Comparison of ENCODE assay signal across 23 cellular contexts in the genomic region with DNA sequence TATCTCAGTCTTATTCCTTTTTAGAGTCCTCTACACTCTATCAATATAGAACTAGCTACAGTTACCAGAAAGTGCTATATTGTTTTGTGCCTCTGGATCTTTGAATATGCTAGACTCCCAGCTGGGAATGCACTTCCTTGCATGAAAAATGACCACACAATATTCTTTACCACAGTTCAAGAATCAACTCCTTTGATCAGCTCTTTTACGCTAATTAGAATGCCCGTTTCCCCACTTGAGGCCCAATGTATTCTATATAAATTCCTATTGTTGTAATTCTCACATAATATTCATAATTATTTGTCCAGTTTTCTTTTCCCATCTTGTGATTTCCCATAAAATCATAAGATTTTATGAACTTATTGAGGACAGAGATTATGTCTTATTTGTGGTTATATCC.
DNase-seq lines count a peak whose midpoint lies in the region; ATAC-seq, FAIRE-seq and TF ChIP-seq lines count a peak whose summit lies in the region.
"Had no signal": no experiment of that assay in that cellular context is flagged by ENCODE, and none has a peak within 500 bp of the region (broad histone marks: within the 10 kb centered on the region; RNA-seq: fewer than 3 reads in every experiment).

No MANE protein-coding gene starts in this region.

- no peak for TF ChIP-seq CTCF in right lobe of liver (IDR thresholded peaks at IDR 0.05)

- CTCF ChIA-PET in CD4-positive, alpha-beta memory T cell (lab: Charles Lee; ENCODE audit: partially characterized antibody): interaction anchor here (0.8 to 2.7 kb wide), 4 partner anchors 10 to 334 kb away, joined by 3 to 17 read pairs (median 4); a partner anchor contains a TSS
- CTCF ChIA-PET in naive thymus-derived CD4-positive, alpha-beta T cell (lab: Charles Lee): interaction anchor here (0.8 to 4.1 kb wide), 3 partner anchors 18 to 183 kb away, joined by 3 to 25 read pairs (median 3); no protein-coding TSS in a partner anchor

- peak overlapping the region in 5 of 8 donors; percentile 8 to 52 (median 17) for H3K4me3 Mint-ChIP-seq in CD4-positive, alpha-beta memory T cell
- H3K4me3 Mint-ChIP-seq in naive thymus-derived CD4-positive, alpha-beta T cell: peak overlapping the region in 3 of 10 donors; percentile 5 to 24 (median 22)
- H3K4me3 Mint-ChIP-seq: B cell, H9 had no signal

- no peak overlapping the region for H3K4me3 ChIP-seq in CD4-positive, alpha-beta memory T cell (ENCODE audit: low read length in 2 of 2)
- H3K4me3 ChIP-seq in naive thymus-derived CD4-positive, alpha-beta T cell (ENCODE audit: low read length): no peak overlapping the region
- no peak overlapping the region for H3K4me3 ChIP-seq in right lobe of liver
- H3K4me3 ChIP-seq: GM23248, K562, MG63, PC-9, SJSA1 had no signal

- peaks cover 15% of the 10 kb centered on the region in 2 donors for H3K36me3 Mint-ChIP-seq in CD4-positive, alpha-beta memory T cell
- peaks cover 8 to 48% (median 14%) of the 10 kb centered on the region in 5 donors for H3K36me3 Mint-ChIP-seq in naive thymus-derived CD4-positive, alpha-beta T cell

- ATAC-seq in naive thymus-derived CD4-positive, alpha-beta T cell: no peak
- no peak for ATAC-seq in right lobe of liver
- ATAC-seq: K562, Right ventricle myocardium inferior had no signal

- POLR2A ChIA-PET in CD4-positive, alpha-beta memory T cell (lab: Charles Lee; ENCODE audit: partially characterized antibody): interaction anchor here (0.9 to 3.2 kb wide), 10 partner anchors 9 to 338 kb away, joined by 3 to 18 read pairs (median 4); a partner anchor contains a TSS
- POLR2A ChIA-PET in naive thymus-derived CD4-positive, alpha-beta T cell (lab: Charles Lee): interaction anchor here (0.6 to 2.1 kb wide), 8 partner anchors 8 to 362 kb away, joined by 3 to 10 read pairs (median 6); a partner anchor contains a TSS

- WGBS in right lobe of liver (ENCODE audit: insufficient coverage, low coverage, low lambda C conversion rate, missing lambda C conversion rate): 92% methylated on average over 2 of the region's 2 CpGs

- H3K9me3 ChIP-seq in CD4-positive, alpha-beta memory T cell (ENCODE audit: control insufficient read depth in 1 of 2, low read length in 2 of 2): no peaks in the 10 kb centered on the region
- no peaks in the 10 kb centered on the region for H3K9me3 ChIP-seq in naive thymus-derived CD4-positive, alpha-beta T cell (ENCODE audit: control insufficient read depth in 2 of 3, low read length in 3 of 3)
- no peaks in the 10 kb centered on the region for H3K9me3 ChIP-seq in right lobe of liver
- H3K9me3 ChIP-seq: SJSA1 had no signal

- peaks cover 0 to 20% (median 2%) of the 10 kb centered on the region in 8 donors for H3K9me3 Mint-ChIP-seq in CD4-positive, alpha-beta memory T cell
- H3K9me3 Mint-ChIP-seq in naive thymus-derived CD4-positive, alpha-beta T cell: peaks cover 0 to 16% (median 4%) of the 10 kb centered on the region in 11 donors
- H3K9me3 Mint-ChIP-seq: H9 had no signal

- peaks cover 43 to 77% (median 55%) of the 10 kb centered on the region in 4 donors for H3K4me1 Mint-ChIP-seq in CD4-positive, alpha-beta memory T cell
- H3K4me1 Mint-ChIP-seq in naive thymus-derived CD4-positive, alpha-beta T cell: peaks cover 29 to 83% (median 73%) of the 10 kb centered on the region in 7 donors

- peaks cover 74% of the 10 kb centered on the region for H3K4me1 ChIP-seq in CD4-positive, alpha-beta memory T cell (ENCODE audit: insufficient read depth, low read length)
- peaks cover 32 to 36% of the 10 kb centered on the region in 2 donors for H3K4me1 ChIP-seq in naive thymus-derived CD4-positive, alpha-beta T cell (ENCODE audit: control insufficient read depth in 2 of 2, insufficient read depth in 2 of 2, low read length in 2 of 2)
- H3K4me1 ChIP-seq in right lobe of liver: no peaks in the 10 kb centered on the region

- no peaks in the 10 kb centered on the region for H3K27me3 ChIP-seq in CD4-positive, alpha-beta memory T cell (ENCODE audit: insufficient read depth, low read length)
- H3K27me3 ChIP-seq in naive thymus-derived CD4-positive, alpha-beta T cell (ENCODE audit: control insufficient read depth in 2 of 2, insufficient read depth in 2 of 2, low read length in 2 of 2): no peaks in the 10 kb centered on the region
- no peaks in the 10 kb centered on the region for H3K27me3 ChIP-seq in right lobe of liver
- H3K27me3 ChIP-seq: MG63, SJSA1 had no signal

- no peak for TF ChIP-seq POLR2A in right lobe of liver (IDR thresholded peaks at IDR 0.05)

- intact Hi-C loops in CD4-positive, alpha-beta memory T cell (cut with micrococcal nuclease): loop anchor here (2.0 to 5.0 kb wide), 4 partner anchors 16 to 1115 kb away; a partner anchor contains a TSS
- intact Hi-C loops in naive thymus-derived CD4-positive, alpha-beta T cell (cut with micrococcal nuclease): loop anchor here in 1 of 2 donors (5.0 kb wide), 3 partner anchors 55 to 140 kb away; a partner anchor contains a TSS
- intact Hi-C loops in right lobe of liver (cut with DNase I): no loop called here

- peak overlapping the region in 4 of 7 donors; percentile 62 to 88 (median 68) for H3K27ac Mint-ChIP-seq in CD4-positive, alpha-beta memory T cell
- H3K27ac Mint-ChIP-seq in naive thymus-derived CD4-positive, alpha-beta T cell: peak overlapping the region in 6 of 9 donors; percentile 13 to 89 (median 60)
- H3K27ac Mint-ChIP-seq: B cell, H9 had no signal

- H3K27me3 Mint-ChIP-seq in CD4-positive, alpha-beta memory T cell: no peaks in the 10 kb centered on the region
- H3K27me3 Mint-ChIP-seq in naive thymus-derived CD4-positive, alpha-beta T cell: no peaks in the 10 kb centered on the region
- H3K27me3 Mint-ChIP-seq: B cell had no signal

- FAIRE-seq in GM19239 (lab: Jason Lieb, UNC): peak; percentile 53
- FAIRE-seq: HTR-8/SVneo, K562 had no signal

- no peaks in the 10 kb centered on the region for H3K36me3 ChIP-seq in CD4-positive, alpha-beta memory T cell (ENCODE audit: insufficient read depth, low read length)
- no peaks in the 10 kb centered on the region for H3K36me3 ChIP-seq in naive thymus-derived CD4-positive, alpha-beta T cell (ENCODE audit: control insufficient read depth in 2 of 3, insufficient read depth in 3 of 3, low read length in 3 of 3)
- no peaks in the 10 kb centered on the region for H3K36me3 ChIP-seq in right lobe of liver
- H3K36me3 ChIP-seq: MG63, SJSA1 had no signal

- DNase-seq in CD4-positive, alpha-beta memory T cell: no peak
- DNase-seq in GM19239 (ENCODE audit: insufficient read length, low spot score) (no peak), NCI-H69 (lab: John Stamatoyannopoulos, UW) (peak; percentile 4), SIG-M5 (lab: John Stamatoyannopoulos, UW) (no peak), DMS114 treated with DMSO at 0.1 percent for 48 hours (lab: John Stamatoyannopoulos, UW; ENCODE audit: unreplicated experiment) (no peak), right lobe of liver (no peak)
- no peak for DNase-seq in naive thymus-derived CD4-positive, alpha-beta T cell
- DNase-seq: GM23248; H9; MG63; NCI-H1092; NCI-H1417 treated with DMSO at 0.1 percent for 48 hours; NCI-H187; NCI-H524 treated with DMSO at 0.1 percent for 48 hours; NCI-H82; NK-92 treated with Interleukin-12 subunit alpha and Interleukin-12 subunit beta, amount 100 ng/mL, for 24 hours; PC-9 had no signal

- H3K27ac ChIP-seq in CD4-positive, alpha-beta memory T cell (ENCODE audit: low read depth, low read length): no peak overlapping the region
- no peak overlapping the region for H3K27ac ChIP-seq in naive thymus-derived CD4-positive, alpha-beta T cell (ENCODE audit: low read depth, low read length)
- no peak overlapping the region for H3K27ac ChIP-seq in right lobe of liver
- H3K27ac ChIP-seq: C4-2B, GM23248, PC-9, SJSA1 had no signal
